Comparison of ENCODE assay signal across 14 cellular contexts in the genomic region with DNA sequence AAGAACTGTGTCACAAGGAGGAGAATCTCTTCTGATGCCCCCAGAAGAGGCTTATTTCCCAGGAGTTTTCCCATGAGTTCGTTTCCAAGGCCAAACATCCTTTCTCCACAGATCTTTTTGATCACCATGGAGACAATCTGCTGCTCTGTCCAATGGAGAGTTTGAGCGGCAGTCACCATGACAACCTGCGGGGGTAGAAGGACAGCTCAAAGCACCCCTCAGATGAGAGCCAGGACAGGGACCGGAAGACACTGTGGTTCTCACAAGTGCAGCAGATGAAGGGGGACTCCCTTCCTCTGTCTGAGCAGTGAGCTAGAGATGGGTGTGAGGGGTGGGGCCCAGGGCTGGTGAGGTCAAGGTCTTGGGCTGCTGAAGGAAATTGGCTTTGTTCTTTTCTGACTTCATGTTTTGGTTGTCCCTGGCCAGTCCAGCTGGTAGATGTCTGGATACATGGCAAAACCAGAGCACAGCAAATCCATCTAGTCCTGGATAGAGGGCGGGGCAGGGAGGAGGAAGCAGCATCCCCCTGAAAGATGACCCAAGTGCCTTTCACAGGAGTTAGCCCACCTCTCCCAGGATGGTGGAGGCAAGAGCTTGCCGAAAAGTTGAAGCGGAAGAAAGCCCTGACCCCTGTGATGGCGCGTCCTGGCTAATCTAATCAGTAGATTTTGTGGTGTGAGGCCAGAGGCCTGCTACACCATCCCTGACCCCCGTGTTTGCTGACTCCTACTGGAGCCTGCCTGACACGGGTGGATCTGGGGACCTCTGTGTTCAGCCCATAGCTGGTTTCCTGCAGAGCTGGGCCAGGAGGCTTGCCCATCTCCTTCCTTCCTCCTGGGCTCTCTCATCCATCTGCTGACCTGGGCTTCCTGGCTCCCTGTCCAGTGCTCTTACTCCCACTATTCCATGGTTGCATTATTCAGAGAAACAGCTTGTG. TPM values are rescaled to one million over a fixed set of nuclear protein-coding genes. Genes with fewer than 3 reads are reported as not detected.
DNase-seq lines count a peak whose midpoint lies in the region; ATAC-seq and TF ChIP-seq lines count a peak whose summit lies in the region.
"Had no signal": no experiment of that assay in that cellular context is flagged by ENCODE, and none has a peak within 500 bp of the region (broad histone marks: within the 10 kb centered on the region; RNA-seq: fewer than 3 reads in every experiment).

No MANE protein-coding gene starts in this region.

- no peaks in the 10 kb centered on the region for H3K27me3 Mint-ChIP-seq in activated CD4-positive, alpha-beta memory T cell treated with anti-CD3 and anti-CD28 coated beads for 36 hours
- peaks cover 1% of the 10 kb centered on the region for H3K27me3 Mint-ChIP-seq in activated CD4-positive, alpha-beta memory T cell treated with anti-CD3 and anti-CD28 coated beads, Interleukin-2, amount 10 ng/mL, durations not matched to agents 7 days and 5 days
- peaks cover 1% of the 10 kb centered on the region for H3K27me3 Mint-ChIP-seq in glutamatergic neuron (ENCODE audit: unreplicated experiment)
- peaks cover 45% of the 10 kb centered on the region for H3K27me3 Mint-ChIP-seq in stimulated activated memory B cell treated with anti-CD40 and anti-IgM and Interleukin-4, amounts not matched to agents 10 μg/mL and 1 μg/mL and 100 μg/mL, for 72 hours

- POLR2A ChIA-PET in activated CD4-positive, alpha-beta memory T cell treated with anti-CD3 and anti-CD28 coated beads for 36 hours (lab: Charles Lee): no interaction called here
- POLR2A ChIA-PET in activated CD4-positive, alpha-beta memory T cell treated with anti-CD3 and anti-CD28 coated beads, Interleukin-2, amount 10 ng/mL, durations not matched to agents 7 days and 5 days (lab: Charles Lee): no interaction called here

- H3K36me3 ChIP-seq in body of pancreas (replicated peaks in 1 of 2; ENCODE audit: insufficient read depth in 1 of 2, low read depth in 2 of 2): no peaks in the 10 kb centered on the region
- H3K36me3 ChIP-seq: ascending aorta, esophagus squamous epithelium, SJCRH30, thoracic aorta had no signal

- no peaks in the 10 kb centered on the region for H3K36me3 Mint-ChIP-seq in activated CD4-positive, alpha-beta memory T cell treated with anti-CD3 and anti-CD28 coated beads for 36 hours
- no peaks in the 10 kb centered on the region for H3K36me3 Mint-ChIP-seq in activated CD4-positive, alpha-beta memory T cell treated with anti-CD3 and anti-CD28 coated beads, Interleukin-2, amount 10 ng/mL, durations not matched to agents 7 days and 5 days (ENCODE audit: low read depth)
- no peaks in the 10 kb centered on the region for H3K36me3 Mint-ChIP-seq in glutamatergic neuron (ENCODE audit: unreplicated experiment)
- no peaks in the 10 kb centered on the region for H3K36me3 Mint-ChIP-seq in stimulated activated memory B cell treated with anti-CD40 and anti-IgM and Interleukin-4, amounts not matched to agents 10 μg/mL and 1 μg/mL and 100 μg/mL, for 72 hours

- peak; percentile 21 for DNase-seq in activated CD4-positive, alpha-beta memory T cell treated with anti-CD3 and anti-CD28 coated beads for 36 hours
- DNase-seq in activated CD4-positive, alpha-beta memory T cell treated with anti-CD3 and anti-CD28 coated beads, Interleukin-2, amount 10 ng/mL, durations not matched to agents 7 days and 5 days: no peak
- DNase-seq in glutamatergic neuron (no peak), body of pancreas (no peak), SKM-1 (lab: John Stamatoyannopoulos, UW; ENCODE audit: unreplicated experiment) (no peak)
- DNase-seq: activated CD4-positive, CD25-positive, alpha-beta regulatory T cell treated with anti-CD3 and anti-CD28 coated beads, Interleukin-2, amount 50 U/mL, for 72 hours; esophagus squamous epithelium; IMR-90; SJCRH30 had no signal

- ATAC-seq in HG03442 (IDR thresholded peaks at IDR 0.05; ENCODE audit: unreplicated experiment) (peak; percentile 83), GM21447 (IDR thresholded peaks at IDR 0.05; ENCODE audit: unreplicated experiment) (no peak), body of pancreas (no peak)
- peak; percentile 31 for ATAC-seq in stimulated activated memory B cell treated with anti-CD40 and anti-IgM and Interleukin-4, amounts not matched to agents 10 μg/mL and 1 μg/mL and 100 μg/mL, for 72 hours

- no peak overlapping the region for H3K27ac Mint-ChIP-seq in activated CD4-positive, alpha-beta memory T cell treated with anti-CD3 and anti-CD28 coated beads for 36 hours
- H3K27ac Mint-ChIP-seq in activated CD4-positive, alpha-beta memory T cell treated with anti-CD3 and anti-CD28 coated beads, Interleukin-2, amount 10 ng/mL, durations not matched to agents 7 days and 5 days: no peak overlapping the region
- peak overlapping the region; percentile 91 for H3K27ac Mint-ChIP-seq in glutamatergic neuron (ENCODE audit: unreplicated experiment)
- no peak overlapping the region for H3K27ac Mint-ChIP-seq in stimulated activated memory B cell treated with anti-CD40 and anti-IgM and Interleukin-4, amounts not matched to agents 10 μg/mL and 1 μg/mL and 100 μg/mL, for 72 hours

- WGBS in body of pancreas, 2 donors: 73 to 91% methylated on average over 9 to 11 of the region's 11 CpGs

- no peak for TF ChIP-seq POLR2A in body of pancreas (IDR thresholded peaks at IDR 0.05)

- CTCF ChIA-PET in activated CD4-positive, alpha-beta memory T cell treated with anti-CD3 and anti-CD28 coated beads for 36 hours (lab: Charles Lee): interaction anchor here (1.8 to 2.0 kb wide), 2 partner anchors 29 kb away, joined by 7 to 8 read pairs; no protein-coding TSS in a partner anchor
- CTCF ChIA-PET in activated CD4-positive, alpha-beta memory T cell treated with anti-CD3 and anti-CD28 coated beads, Interleukin-2, amount 10 ng/mL, durations not matched to agents 7 days and 5 days (lab: Charles Lee): interaction anchor here (1.0 to 1.9 kb wide), 3 partner anchors 29 to 72 kb away, joined by 3 to 6 read pairs (median 3); no protein-coding TSS in a partner anchor

- no peak for TF ChIP-seq CTCF in glutamatergic neuron (IDR thresholded peaks at IDR 0.05; ENCODE audit: partially characterized antibody, unreplicated experiment)
- no peak for TF ChIP-seq CTCF in body of pancreas (IDR thresholded peaks at IDR 0.05)

- no peaks in the 10 kb centered on the region for H3K9me3 ChIP-seq in body of pancreas
- H3K9me3 ChIP-seq: ascending aorta, esophagus squamous epithelium, SJCRH30, thoracic aorta had no signal

- H3K4me1 ChIP-seq in body of pancreas: peaks cover 4% of the 10 kb centered on the region
- H3K4me1 ChIP-seq: ascending aorta, esophagus squamous epithelium, SJCRH30 had no signal

- no peaks in the 10 kb centered on the region for H3K9me3 Mint-ChIP-seq in activated CD4-positive, alpha-beta memory T cell treated with anti-CD3 and anti-CD28 coated beads for 36 hours
- H3K9me3 Mint-ChIP-seq in activated CD4-positive, alpha-beta memory T cell treated with anti-CD3 and anti-CD28 coated beads, Interleukin-2, amount 10 ng/mL, durations not matched to agents 7 days and 5 days: no peaks in the 10 kb centered on the region
- H3K9me3 Mint-ChIP-seq in glutamatergic neuron (ENCODE audit: unreplicated experiment): peaks cover 7% of the 10 kb centered on the region
- H3K9me3 Mint-ChIP-seq in stimulated activated memory B cell treated with anti-CD40 and anti-IgM and Interleukin-4, amounts not matched to agents 10 μg/mL and 1 μg/mL and 100 μg/mL, for 72 hours: no peaks in the 10 kb centered on the region

- no peak overlapping the region for H3K27ac ChIP-seq in body of pancreas
- H3K27ac ChIP-seq: ascending aorta, esophagus squamous epithelium, SJCRH30, thoracic aorta had no signal

- H3K27me3 ChIP-seq in body of pancreas: no peaks in the 10 kb centered on the region
- H3K27me3 ChIP-seq: ascending aorta, SJCRH30 had no signal

- no peak overlapping the region for H3K4me3 ChIP-seq in body of pancreas
- H3K4me3 ChIP-seq: ascending aorta, esophagus squamous epithelium, SJCRH30, thoracic aorta had no signal

- no peaks in the 10 kb centered on the region for H3K4me1 Mint-ChIP-seq in activated CD4-positive, alpha-beta memory T cell treated with anti-CD3 and anti-CD28 coated beads for 36 hours (ENCODE audit: low read depth)
- H3K4me1 Mint-ChIP-seq in activated CD4-positive, alpha-beta memory T cell treated with anti-CD3 and anti-CD28 coated beads, Interleukin-2, amount 10 ng/mL, durations not matched to agents 7 days and 5 days: no peaks in the 10 kb centered on the region
- peaks cover 29% of the 10 kb centered on the region for H3K4me1 Mint-ChIP-seq in glutamatergic neuron (ENCODE audit: low read depth, unreplicated experiment)
- H3K4me1 Mint-ChIP-seq in stimulated activated memory B cell treated with anti-CD40 and anti-IgM and Interleukin-4, amounts not matched to agents 10 μg/mL and 1 μg/mL and 100 μg/mL, for 72 hours: peaks cover 6% of the 10 kb centered on the region

- intact Hi-C loops in activated CD4-positive, alpha-beta memory T cell treated with anti-CD3 and anti-CD28 coated beads for 36 hours (cut with micrococcal nuclease): no loop called here
- intact Hi-C loops in body of pancreas (cut with DNase I): no loop called here

- H3K4me3 Mint-ChIP-seq in activated CD4-positive, alpha-beta memory T cell treated with anti-CD3 and anti-CD28 coated beads for 36 hours: no peak overlapping the region
- no peak overlapping the region for H3K4me3 Mint-ChIP-seq in activated CD4-positive, alpha-beta memory T cell treated with anti-CD3 and anti-CD28 coated beads, Interleukin-2, amount 10 ng/mL, durations not matched to agents 7 days and 5 days
- peak overlapping the region; percentile 71 for H3K4me3 Mint-ChIP-seq in glutamatergic neuron (ENCODE audit: unreplicated experiment)
- H3K4me3 Mint-ChIP-seq in stimulated activated memory B cell treated with anti-CD40 and anti-IgM and Interleukin-4, amounts not matched to agents 10 μg/mL and 1 μg/mL and 100 μg/mL, for 72 hours: no peak overlapping the region

RNA-seq across cellular contexts. Expression of a gene that starts 24.4 kb away (rescaled TPM):
- 1 to 10 TPM; 2.5 to 2.6 TPM for total RNA-seq in activated CD4-positive, alpha-beta memory T cell treated with anti-CD3 and anti-CD28 coated beads for 36 hours
- total RNA-seq in activated CD4-positive, alpha-beta memory T cell treated with anti-CD3 and anti-CD28 coated beads, Interleukin-2, amount 10 ng/mL, durations not matched to agents 7 days and 5 days: 1 to 10 TPM; 1.1 to 1.5 TPM
- total RNA-seq in glutamatergic neuron (ENCODE audit: unreplicated experiment) (0.42 TPM), body of pancreas (1 to 10 TPM; 1.3 to 3.3 TPM)
- total RNA-seq: ascending aorta, thoracic aorta had no signal

Comparison
In these comparisons a context has a peak if more than half of its experiments do, and no peak if none do; other contexts are left out.
1. ATAC-seq: peak in HG03442 (single experiment) and stimulated activated memory B cell treated with anti-CD40 and anti-IgM and Interleukin-4, amounts not matched to agents 10 μg/mL and 1 μg/mL and 100 μg/mL, for 72 hours (single experiment); none in GM21447 (single experiment) and body of pancreas (single experiment).